ENCODE assay signal across 16 cellular contexts in genomic region chr16:68290455-68290854, GRCh38. TPM values are rescaled to one million over a fixed set of nuclear protein-coding genes. Genes with fewer than 3 reads are reported as not detected.
A peak's percentile ranks its signal among the peaks of the same experiment; 100 is the strongest.
DNase-seq lines count a peak whose midpoint lies in the region; ATAC-seq and TF ChIP-seq lines count a peak whose summit lies in the region.
"Had no signal": no experiment of that assay in that cellular context is flagged by ENCODE, and none has a peak within 500 bp of the region (broad histone marks: within the 10 kb centered on the region; RNA-seq: fewer than 3 reads in every experiment).

No MANE protein-coding gene starts in this region.

- no peaks in the 10 kb centered on the region for H3K27me3 ChIP-seq in right atrium auricular region
- H3K27me3 ChIP-seq: cardiac muscle cell had no signal

- peaks cover 73% of the 10 kb centered on the region for H3K4me1 Mint-ChIP-seq in activated naive CD8-positive, alpha-beta T cell treated with anti-CD3 and anti-CD28 coated beads for 36 hours
- peaks cover 55 to 59% of the 10 kb centered on the region in 2 donors for H3K4me1 Mint-ChIP-seq in natural killer cell treated with Interleukin-12 subunit alpha and Interleukin-12 subunit beta and Interleukin-15 and Interleukin-18, amount 100 ng/mL, for 72 hours (ENCODE audit: low read depth in 2 of 2)

- peaks cover 55% of the 10 kb centered on the region for H3K36me3 Mint-ChIP-seq in activated naive CD8-positive, alpha-beta T cell treated with anti-CD3 and anti-CD28 coated beads for 36 hours
- H3K36me3 Mint-ChIP-seq in natural killer cell treated with Interleukin-12 subunit alpha and Interleukin-12 subunit beta and Interleukin-15 and Interleukin-18, amount 100 ng/mL, for 72 hours = peaks cover 30% of the 10 kb centered on the region

- peaks cover 1% of the 10 kb centered on the region for H3K9me3 Mint-ChIP-seq in activated naive CD8-positive, alpha-beta T cell treated with anti-CD3 and anti-CD28 coated beads for 36 hours
- no peaks in the 10 kb centered on the region for H3K9me3 Mint-ChIP-seq in natural killer cell treated with Interleukin-12 subunit alpha and Interleukin-12 subunit beta and Interleukin-15 and Interleukin-18, amount 100 ng/mL, for 72 hours

- H3K9me3 ChIP-seq in right atrium auricular region = no peaks in the 10 kb centered on the region

- ATAC-seq in Right ventricle myocardium inferior (no peak), HG03139 (IDR thresholded peaks at IDR 0.05; ENCODE audit: unreplicated experiment) (no peak), HG02885 (IDR thresholded peaks at IDR 0.05; ENCODE audit: poor library complexity, unreplicated experiment) (no peak)
- no peak for ATAC-seq in natural killer cell treated with Interleukin-12 subunit alpha and Interleukin-12 subunit beta and Interleukin-15 and Interleukin-18, amount 100 ng/mL, for 72 hours

- H3K4me3 Mint-ChIP-seq in activated naive CD8-positive, alpha-beta T cell treated with anti-CD3 and anti-CD28 coated beads for 36 hours = peak overlapping the region; percentile 57
- peak overlapping the region; percentile 60 for H3K4me3 Mint-ChIP-seq in natural killer cell treated with Interleukin-12 subunit alpha and Interleukin-12 subunit beta and Interleukin-15 and Interleukin-18, amount 100 ng/mL, for 72 hours

- peak overlapping the region; percentile 18 to 27 for H3K27ac ChIP-seq in right atrium auricular region
- H3K27ac ChIP-seq: cardiac muscle cell, HL-60, SK-N-MC had no signal

- peaks cover 0 to 48% of the 10 kb centered on the region in 2 donors for H3K4me1 ChIP-seq in right atrium auricular region

- intact Hi-C loops in Right ventricle myocardium inferior (cut with DNase I) = no loop called here

- H3K27ac Mint-ChIP-seq in activated naive CD8-positive, alpha-beta T cell treated with anti-CD3 and anti-CD28 coated beads for 36 hours = peak overlapping the region; percentile 96
- peak overlapping the region; percentile 81 to 84 for H3K27ac Mint-ChIP-seq in natural killer cell treated with Interleukin-12 subunit alpha and Interleukin-12 subunit beta and Interleukin-15 and Interleukin-18, amount 100 ng/mL, for 72 hours

- DNase-seq in right atrium auricular region (ENCODE audit: low spot score) = no peak
- no peak for DNase-seq in Right ventricle myocardium inferior (ENCODE audit: missing footprints)
- no peak for DNase-seq in activated naive CD8-positive, alpha-beta T cell treated with anti-CD3 and anti-CD28 coated beads for 36 hours
- no peak for DNase-seq in natural killer cell treated with Interleukin-12 subunit alpha and Interleukin-12 subunit beta and Interleukin-15 and Interleukin-18, amount 100 ng/mL, for 72 hours (ENCODE audit: low spot score)
- DNase-seq in C1 segment of cervical spinal cord (lab: John Stamatoyannopoulos, UW) = no peak
- no peak for DNase-seq in AG08395 (ENCODE audit: low spot score)
- DNase-seq: activated CD8-positive, alpha-beta memory T cell treated with anti-CD3 and anti-CD28 coated beads for 24 hours; COR-L47; kidney glomerular epithelial cell; MV-4-11; NCI-H526 had no signal

- peaks cover 80% of the 10 kb centered on the region for H3K36me3 ChIP-seq in right atrium auricular region

- no peak overlapping the region for H3K4me3 ChIP-seq in right atrium auricular region
- H3K4me3 ChIP-seq: cardiac muscle cell, SK-N-MC had no signal

- H3K27me3 Mint-ChIP-seq in activated naive CD8-positive, alpha-beta T cell treated with anti-CD3 and anti-CD28 coated beads for 36 hours = no peaks in the 10 kb centered on the region
- H3K27me3 Mint-ChIP-seq in natural killer cell treated with Interleukin-12 subunit alpha and Interleukin-12 subunit beta and Interleukin-15 and Interleukin-18, amount 100 ng/mL, for 72 hours = no peaks in the 10 kb centered on the region

- TF ChIP-seq CTCF in right atrium auricular region (IDR thresholded peaks at IDR 0.05) = no peak

RNA-seq across cellular contexts. Expression of gene SLC7A6OS, which starts 20.3 kb away (rescaled TPM):
- total RNA-seq in right atrium auricular region (1 to 10 TPM; 6.8 to 8.6 TPM), Right ventricle myocardium inferior (12.4 TPM)
- total RNA-seq in activated naive CD8-positive, alpha-beta T cell treated with anti-CD3 and anti-CD28 coated beads for 36 hours = 10 to 100 TPM; 23.0 to 23.3 TPM
- 10 to 100 TPM; 25.8 to 27.9 TPM for total RNA-seq in natural killer cell treated with Interleukin-12 subunit alpha and Interleukin-12 subunit beta and Interleukin-15 and Interleukin-18, amount 100 ng/mL, for 72 hours

RNA-seq across cellular contexts. Expression of gene PRMT7, which starts 20.4 kb away (rescaled TPM):
- total RNA-seq in right atrium auricular region (10 to 100 TPM; 24.5 to 35.7 TPM), Right ventricle myocardium inferior (28.9 TPM)
- total RNA-seq in activated naive CD8-positive, alpha-beta T cell treated with anti-CD3 and anti-CD28 coated beads for 36 hours = 10 to 100 TPM; 68.9 to 72.0 TPM
- total RNA-seq in natural killer cell treated with Interleukin-12 subunit alpha and Interleukin-12 subunit beta and Interleukin-15 and Interleukin-18, amount 100 ng/mL, for 72 hours = 10 to 100 TPM; 45.7 to 90.9 TPM

RNA-seq across cellular contexts. Expression of gene SLC7A6, which starts 26.1 kb away (rescaled TPM):
- total RNA-seq in right atrium auricular region = 10 to 100 TPM; 28.9 to 51.0 TPM
- total RNA-seq in Right ventricle myocardium inferior = 33.7 TPM
- total RNA-seq in activated naive CD8-positive, alpha-beta T cell treated with anti-CD3 and anti-CD28 coated beads for 36 hours = 10 to 100 TPM; 65.9 to 69.9 TPM
- 100 to 1,000 TPM in 1 of 2 donors, 10 to 100 TPM in 1; 56.2 to 111 TPM for total RNA-seq in natural killer cell treated with Interleukin-12 subunit alpha and Interleukin-12 subunit beta and Interleukin-15 and Interleukin-18, amount 100 ng/mL, for 72 hours

RNA-seq across cellular contexts. Expression of gene PLA2G15, which starts 45.3 kb away (rescaled TPM):
- total RNA-seq in right atrium auricular region (10 to 100 TPM; 28.3 to 29.1 TPM), Right ventricle myocardium inferior (43.8 TPM)
- total RNA-seq in activated naive CD8-positive, alpha-beta T cell treated with anti-CD3 and anti-CD28 coated beads for 36 hours = 1 to 10 TPM; 7.9 to 8.0 TPM
- 10 to 100 TPM; 11.6 to 11.8 TPM for total RNA-seq in natural killer cell treated with Interleukin-12 subunit alpha and Interleukin-12 subunit beta and Interleukin-15 and Interleukin-18, amount 100 ng/mL, for 72 hours

RNA-seq across cellular contexts. Expression of gene ESRP2, which starts 54.5 kb away (rescaled TPM):
- total RNA-seq in right atrium auricular region = 1 to 10 TPM in 1 of 2 donors, under 1 TPM in 1; 0.59 to 1.2 TPM
- total RNA-seq in Right ventricle myocardium inferior = 0.41 TPM
- 1 to 10 TPM in 1 of 2 experiments, under 1 TPM in 1; 0.92 to 1.2 TPM for total RNA-seq in activated naive CD8-positive, alpha-beta T cell treated with anti-CD3 and anti-CD28 coated beads for 36 hours
- under 1 TPM in 1 of 2 donors, not detected in 1; 0.12 TPM for total RNA-seq in natural killer cell treated with Interleukin-12 subunit alpha and Interleukin-12 subunit beta and Interleukin-15 and Interleukin-18, amount 100 ng/mL, for 72 hours
